12 cellular contexts compared by ENCODE assay signal in genomic region chr2:227351639-227352038, GRCh38. TPM values are rescaled to one million over a fixed set of nuclear protein-coding genes. Genes with fewer than 3 reads are reported as not detected.
A peak's percentile ranks its signal among the peaks of the same experiment; 100 is the strongest.
DNase-seq lines count a peak whose midpoint lies in the region; ATAC-seq, FAIRE-seq and TF ChIP-seq lines count a peak whose summit lies in the region.
"Had no signal": no experiment of that assay in that cellular context is flagged by ENCODE, and none has a peak within 500 bp of the region (broad histone marks: within the 10 kb centered on the region; RNA-seq: fewer than 3 reads in every experiment).

No MANE protein-coding gene starts in this region.

- H3K4me1 ChIP-seq in lower lobe of right lung, result no peaks in the 10 kb centered on the region
- H3K4me1 ChIP-seq in left lung, result no peaks in the 10 kb centered on the region

- H3K27me3 ChIP-seq in lower lobe of right lung (ENCODE audit: low read depth), result no peaks in the 10 kb centered on the region
- H3K27me3 ChIP-seq in left lung, result no peaks in the 10 kb centered on the region

- intact Hi-C loops in activated T-helper 1 cell treated with anti-CD3 and anti-CD28 coated beads, Interleukin-12 subunit alpha, Interleukin-12 subunit beta, Interleukin-2, Interleukin-4 antibody, amounts not matched to agents 30 ng/mL and 10 ng/mL and 1 ng/mL, durations not matched to agents 14 hours and 24 hours and 36 hours (cut with micrococcal nuclease), result loop anchor here (1.0 kb wide), 1 partner anchor 60 kb away; no protein-coding TSS in a partner anchor
- intact Hi-C loops in lower lobe of right lung (cut with DNase I), result no loop called here
- intact Hi-C loops in left lung (cut with DNase I), result no loop called here

- H3K27ac Mint-ChIP-seq in activated T-helper 1 cell treated with anti-CD3 and anti-CD28 coated beads, Interleukin-12 subunit alpha, Interleukin-12 subunit beta, Interleukin-2, Interleukin-4 antibody, amounts not matched to agents 30 ng/mL and 10 ng/mL and 1 ng/mL, durations not matched to agents 14 hours and 24 hours and 36 hours, result peak overlapping the region; percentile 16

- H3K4me1 Mint-ChIP-seq in activated T-helper 1 cell treated with anti-CD3 and anti-CD28 coated beads, Interleukin-12 subunit alpha, Interleukin-12 subunit beta, Interleukin-2, Interleukin-4 antibody, amounts not matched to agents 30 ng/mL and 10 ng/mL and 1 ng/mL, durations not matched to agents 14 hours and 24 hours and 36 hours (ENCODE audit: low read depth), result peaks cover 13% of the 10 kb centered on the region

- peak; percentile 80 for FAIRE-seq in GM12892 (lab: Jason Lieb, UNC)
- FAIRE-seq: endothelial cell of umbilical vein had no signal

- TF ChIP-seq CTCF in lower lobe of right lung (IDR thresholded peaks at IDR 0.05), result no peak
- no peak for TF ChIP-seq CTCF in left lung (IDR thresholded peaks at IDR 0.05)

- no peak for DNase-seq in GM12892 (ENCODE audit: insufficient read length)
- DNase-seq in activated T-helper 1 cell treated with anti-CD3 and anti-CD28 coated beads, Interleukin-12 subunit alpha, Interleukin-12 subunit beta, Interleukin-2, Interleukin-4 antibody, amounts not matched to agents 30 ng/mL and 10 ng/mL and 1 ng/mL, durations not matched to agents 14 hours and 24 hours and 36 hours (ENCODE audit: low spot score), result no peak
- DNase-seq in lower lobe of right lung, result no peak
- DNase-seq in left lung, result no peak
- DNase-seq in NOMO-1 treated with DMSO at 0.1 percent for 48 hours (lab: John Stamatoyannopoulos, UW; ENCODE audit: unreplicated experiment), result no peak
- no peak for DNase-seq in stimulated activated naive CD4-positive, alpha-beta T cell treated with Interleukin-2 at 50 U/mL for 16 hours (lab: John Stamatoyannopoulos, UW)
- DNase-seq: NCI-H774 had no signal

- H3K27ac ChIP-seq in lower lobe of right lung (no peak overlapping the region), left lung (no peak overlapping the region)
- H3K27ac ChIP-seq: HL-60, skin epidermis had no signal

- no peaks in the 10 kb centered on the region for H3K9me3 Mint-ChIP-seq in activated T-helper 1 cell treated with anti-CD3 and anti-CD28 coated beads, Interleukin-12 subunit alpha, Interleukin-12 subunit beta, Interleukin-2, Interleukin-4 antibody, amounts not matched to agents 30 ng/mL and 10 ng/mL and 1 ng/mL, durations not matched to agents 14 hours and 24 hours and 36 hours

- H3K36me3 ChIP-seq in lower lobe of right lung, result peaks cover 50% of the 10 kb centered on the region
- H3K36me3 ChIP-seq in left lung, result peaks cover 0 to 43% of the 10 kb centered on the region in 2 donors

- no peak; the same call in 1 of the 2 replicates for TF ChIP-seq POLR2A in GM12892 (IDR thresholded peaks at IDR 0.05; ENCODE audit: low read depth, low read length)

- H3K9me3 ChIP-seq in lower lobe of right lung (no peaks in the 10 kb centered on the region), left lung (no peaks in the 10 kb centered on the region)

- no peaks in the 10 kb centered on the region for H3K27me3 Mint-ChIP-seq in activated T-helper 1 cell treated with anti-CD3 and anti-CD28 coated beads, Interleukin-12 subunit alpha, Interleukin-12 subunit beta, Interleukin-2, Interleukin-4 antibody, amounts not matched to agents 30 ng/mL and 10 ng/mL and 1 ng/mL, durations not matched to agents 14 hours and 24 hours and 36 hours (ENCODE audit: insufficient read depth)

- peaks cover 19% of the 10 kb centered on the region for H3K36me3 Mint-ChIP-seq in activated T-helper 1 cell treated with anti-CD3 and anti-CD28 coated beads, Interleukin-12 subunit alpha, Interleukin-12 subunit beta, Interleukin-2, Interleukin-4 antibody, amounts not matched to agents 30 ng/mL and 10 ng/mL and 1 ng/mL, durations not matched to agents 14 hours and 24 hours and 36 hours (ENCODE audit: low read depth)

- no peak overlapping the region for H3K4me3 Mint-ChIP-seq in activated T-helper 1 cell treated with anti-CD3 and anti-CD28 coated beads, Interleukin-12 subunit alpha, Interleukin-12 subunit beta, Interleukin-2, Interleukin-4 antibody, amounts not matched to agents 30 ng/mL and 10 ng/mL and 1 ng/mL, durations not matched to agents 14 hours and 24 hours and 36 hours

- ATAC-seq in GM19328 (IDR thresholded peaks at IDR 0.05; ENCODE audit: unreplicated experiment), result peak; percentile 72
- ATAC-seq in HG02798 (IDR thresholded peaks at IDR 0.05; ENCODE audit: poor library complexity, unreplicated experiment), result peak; percentile 85
- no peak for ATAC-seq in lower lobe of right lung
- no peak for ATAC-seq in left lung

- H3K4me3 ChIP-seq in lower lobe of right lung (no peak overlapping the region), left lung (no peak overlapping the region)
- H3K4me3 ChIP-seq: skin epidermis had no signal

RNA-seq across cellular contexts. Expression of gene MFF, which starts 26.6 kb away (rescaled TPM):
- 88.5 TPM for polyA plus RNA-seq in GM12892 (2012; ENCODE audit: missing spikeins)
- total RNA-seq in activated T-helper 1 cell treated with anti-CD3 and anti-CD28 coated beads, Interleukin-12 subunit alpha, Interleukin-12 subunit beta, Interleukin-2, Interleukin-4 antibody, amounts not matched to agents 30 ng/mL and 10 ng/mL and 1 ng/mL, durations not matched to agents 14 hours and 24 hours and 36 hours, result 69.9 and 74.9 TPM in 2 replicates
- total RNA-seq in lower lobe of right lung (53.0 TPM), left lung (10 to 100 TPM; 53.2 to 57.7 TPM)

RNA-seq across cellular contexts. Expression of gene TM4SF20, which starts 27.5 kb away (rescaled TPM):
- not detected for polyA plus RNA-seq in GM12892 (2012; ENCODE audit: missing spikeins)
- not detected in 2 replicates for total RNA-seq in activated T-helper 1 cell treated with anti-CD3 and anti-CD28 coated beads, Interleukin-12 subunit alpha, Interleukin-12 subunit beta, Interleukin-2, Interleukin-4 antibody, amounts not matched to agents 30 ng/mL and 10 ng/mL and 1 ng/mL, durations not matched to agents 14 hours and 24 hours and 36 hours
- total RNA-seq in lower lobe of right lung (not detected), left lung (not detected)
- total RNA-seq: endothelial cell of umbilical vein had no signal
- polyA plus RNA-seq: endothelial cell of umbilical vein had no signal

RNA-seq across cellular contexts. Expression of gene SCYGR1, which starts 36.1 kb away (rescaled TPM):
- not detected for polyA plus RNA-seq in GM12892 (2012; ENCODE audit: missing spikeins)
- total RNA-seq in activated T-helper 1 cell treated with anti-CD3 and anti-CD28 coated beads, Interleukin-12 subunit alpha, Interleukin-12 subunit beta, Interleukin-2, Interleukin-4 antibody, amounts not matched to agents 30 ng/mL and 10 ng/mL and 1 ng/mL, durations not matched to agents 14 hours and 24 hours and 36 hours, result not detected in 2 replicates
- total RNA-seq in lower lobe of right lung (not detected), left lung (not detected)
- total RNA-seq: endothelial cell of umbilical vein had no signal
- polyA plus RNA-seq: endothelial cell of umbilical vein had no signal

Comparison
In these comparisons a context has a peak if more than half of its experiments do, and no peak if none do; other contexts are left out.
1. ATAC-seq: peak in GM19328 (single experiment) and HG02798 (single experiment); none in lower lobe of right lung (0 of 2) and left lung (single experiment).